In the genomic region with DNA sequence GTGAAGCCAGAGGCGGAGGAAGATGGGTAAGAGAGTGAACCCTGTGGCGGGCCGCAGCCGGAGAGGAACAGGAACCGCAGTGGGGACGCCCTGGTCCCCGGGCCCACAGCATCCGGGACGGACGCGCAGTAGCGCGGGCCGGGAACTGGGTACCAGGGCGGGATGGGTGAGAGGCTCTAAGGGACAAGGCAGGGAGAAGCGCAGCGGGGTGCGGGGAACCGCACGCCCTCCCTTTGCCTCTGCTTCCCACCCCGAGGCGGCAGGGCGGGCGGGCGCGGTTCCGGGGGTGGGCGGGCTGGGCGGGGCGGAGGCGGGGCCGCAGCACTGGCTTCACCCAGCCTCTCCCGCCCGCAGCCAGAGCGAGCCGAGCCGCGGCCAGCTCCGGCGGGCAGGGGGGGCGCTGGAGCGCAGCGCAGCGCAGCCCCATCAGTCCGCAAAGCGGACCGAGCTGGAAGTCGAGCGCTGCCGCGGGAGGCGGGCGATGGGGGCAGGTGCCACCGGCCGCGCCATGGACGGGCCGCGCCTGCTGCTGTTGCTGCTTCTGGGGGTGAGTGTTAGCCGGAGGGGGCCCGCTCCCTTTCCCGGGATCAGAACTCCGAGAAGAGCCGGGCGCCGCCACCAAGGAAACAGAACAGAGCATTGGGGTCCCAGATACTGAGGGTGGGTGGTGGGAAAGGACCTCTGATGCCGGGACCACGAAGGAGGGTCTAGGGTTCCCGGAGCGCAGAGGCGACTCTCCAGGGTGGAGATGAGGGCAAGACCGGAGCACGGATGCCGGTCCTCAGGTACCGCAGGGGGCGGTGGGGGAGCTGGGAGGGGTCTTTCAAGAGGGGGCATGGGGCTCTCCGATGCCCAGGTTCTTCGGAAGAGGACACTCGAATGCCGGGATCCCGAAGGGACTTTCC, we compare ENCODE assay signal across 8 cellular contexts. TPM values are rescaled to one million over a fixed set of nuclear protein-coding genes. Genes with fewer than 3 reads are reported as not detected.
DNase-seq lines count a peak whose midpoint lies in the region; ATAC-seq, FAIRE-seq and TF ChIP-seq lines count a peak whose summit lies in the region.

A gene with protein sequence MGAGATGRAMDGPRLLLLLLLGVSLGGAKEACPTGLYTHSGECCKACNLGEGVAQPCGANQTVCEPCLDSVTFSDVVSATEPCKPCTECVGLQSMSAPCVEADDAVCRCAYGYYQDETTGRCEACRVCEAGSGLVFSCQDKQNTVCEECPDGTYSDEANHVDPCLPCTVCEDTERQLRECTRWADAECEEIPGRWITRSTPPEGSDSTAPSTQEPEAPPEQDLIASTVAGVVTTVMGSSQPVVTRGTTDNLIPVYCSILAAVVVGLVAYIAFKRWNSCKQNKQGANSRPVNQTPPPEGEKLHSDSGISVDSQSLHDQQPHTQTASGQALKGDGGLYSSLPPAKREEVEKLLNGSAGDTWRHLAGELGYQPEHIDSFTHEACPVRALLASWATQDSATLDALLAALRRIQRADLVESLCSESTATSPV (plus strand): TSS at position 357 of the 905 bp plus-strand sequence. CDS start 125 bp downstream, at position 482.

- H3K79me2 ChIP-seq in endothelial cell of umbilical vein (ENCODE audit: control insufficient read depth, insufficient read depth, low read length), result no peaks in the 10 kb centered on the region

- H3K4me3 ChIP-seq in endothelial cell of umbilical vein (replicated peaks in 1 of 3; ENCODE audit: insufficient read depth in 1 of 3, low read depth in 1 of 3, low read length in 3 of 3) (peak within 1 kb of the TSS in 1 of 3 experiments; percentile 9), mucosa of descending colon (no peak within 1 kb of the TSS)

- peaks cover 60 to 63% of the 10 kb centered on the region in 2 experiments for H3K27me3 ChIP-seq in endothelial cell of umbilical vein (ENCODE audit: control insufficient read depth in 2 of 2, insufficient read depth in 2 of 2, low read length in 2 of 2)

- dilution Hi-C loops in endothelial cell of umbilical vein (cut with MboI; ENCODE audit: extremely low pct_ligation_motif_present, low sequenced_read_pairs), result no loop called here

- H2AFZ ChIP-seq in endothelial cell of umbilical vein (ENCODE audit: low read depth, low read length), result peak within 1 kb of the TSS; percentile 29

- no peak for FAIRE-seq in endothelial cell of umbilical vein (lab: Jason Lieb, UNC)

- TF ChIP-seq POLR2A in GM19099 (IDR thresholded peaks at IDR 0.05; ENCODE audit: extremely low read depth, insufficient read length, low read depth) (peak; percentile 27), endothelial cell of umbilical vein (IDR thresholded peaks at IDR 0.05; ENCODE audit: low read depth, low read length) (no peak)

- H3K27ac Mint-ChIP-seq in activated CD8-positive, alpha-beta T cell treated with anti-CD3 and anti-CD28 coated beads, Interleukin-2, amount 10 ng/mL, durations not matched to agents 7 days and 5 days, result no peak within 1 kb of the TSS
- no peak within 1 kb of the TSS for H3K27ac Mint-ChIP-seq in stimulated activated naive CD8-positive, alpha-beta T cell treated with anti-CD3 and anti-CD28 coated beads, Interleukin-15, Interleukin-2, amounts not matched to agents 100 ng/mL and 50 ng/mL, for 24 hours

- intact Hi-C loops in endothelial cell of umbilical vein (cut with micrococcal nuclease), result no loop called here
- intact Hi-C loops in mucosa of descending colon (cut with DNase I, micrococcal nuclease), result loop anchor here in 1 of 2 donors (10.0 kb wide), 1 partner anchor 60 kb away; no protein-coding TSS in a partner anchor

- no TSS peak for BruUV-seq in endothelial cell of umbilical vein (replicated peaks; lab: Mats Ljungman, UMichigan)

- H3K4me1 ChIP-seq in endothelial cell of umbilical vein (ENCODE audit: control insufficient read depth, extremely low read depth, insufficient read depth, low read length), result peaks cover 10% of the 10 kb centered on the region
- peaks cover 22% of the 10 kb centered on the region for H3K4me1 ChIP-seq in mucosa of descending colon (ENCODE audit: low read depth)

- peak; percentile 83 for DNase-seq in AG20443 (ENCODE audit: low spot score)
- DNase-seq in NCI-H2196 treated with DMSO at 0.1 percent for 48 hours (lab: John Stamatoyannopoulos, UW; ENCODE audit: unreplicated experiment), result peak; percentile 39
- peak; percentile 64 for DNase-seq in activated CD8-positive, alpha-beta T cell treated with anti-CD3 and anti-CD28 coated beads, Interleukin-2, amount 10 ng/mL, durations not matched to agents 7 days and 5 days
- DNase-seq in endothelial cell of umbilical vein (ENCODE audit: low read depth, low spot score), result peak; percentile 15
- DNase-seq in mucosa of descending colon, result peak; percentile 23 to 61 (median 49)

- H3K36me3 ChIP-seq in endothelial cell of umbilical vein (ENCODE audit: control insufficient read depth in 2 of 2, extremely low read depth in 1 of 2, insufficient read depth in 2 of 2, low read length in 2 of 2) (no peaks in the 10 kb centered on the region), mucosa of descending colon (ENCODE audit: low read depth) (no peaks in the 10 kb centered on the region)

- peaks cover 28% of the 10 kb centered on the region for H3K4me1 Mint-ChIP-seq in activated CD8-positive, alpha-beta T cell treated with anti-CD3 and anti-CD28 coated beads, Interleukin-2, amount 10 ng/mL, durations not matched to agents 7 days and 5 days (ENCODE audit: low read depth)
- H3K4me1 Mint-ChIP-seq in stimulated activated naive CD8-positive, alpha-beta T cell treated with anti-CD3 and anti-CD28 coated beads, Interleukin-15, Interleukin-2, amounts not matched to agents 100 ng/mL and 50 ng/mL, for 24 hours (ENCODE audit: low read depth), result peaks cover 17% of the 10 kb centered on the region

- H3K27ac ChIP-seq in endothelial cell of umbilical vein (ENCODE audit: insufficient read depth, low read depth, low read length), result no peak within 1 kb of the TSS

- no peaks in the 10 kb centered on the region for H3K9me1 ChIP-seq in endothelial cell of umbilical vein (replicated peaks; ENCODE audit: control insufficient read depth, extremely low read depth, insufficient read depth, low read length)

- no peaks in the 10 kb centered on the region for H3K36me3 Mint-ChIP-seq in activated CD8-positive, alpha-beta T cell treated with anti-CD3 and anti-CD28 coated beads, Interleukin-2, amount 10 ng/mL, durations not matched to agents 7 days and 5 days (ENCODE audit: low read depth)
- H3K36me3 Mint-ChIP-seq in stimulated activated naive CD8-positive, alpha-beta T cell treated with anti-CD3 and anti-CD28 coated beads, Interleukin-15, Interleukin-2, amounts not matched to agents 100 ng/mL and 50 ng/mL, for 24 hours (ENCODE audit: low read depth), result no peaks in the 10 kb centered on the region

- no peak for TF ChIP-seq CTCF in endothelial cell of umbilical vein (IDR thresholded peaks at IDR 0.05; ENCODE audit: extremely low read depth in 1 of 2, insufficient read depth in 1 of 2, low read depth in 1 of 2, low read length in 2 of 2)
- no peak for TF ChIP-seq CTCF in mucosa of descending colon (IDR thresholded peaks at IDR 0.05)

- H3K27me3 Mint-ChIP-seq in activated CD8-positive, alpha-beta T cell treated with anti-CD3 and anti-CD28 coated beads, Interleukin-2, amount 10 ng/mL, durations not matched to agents 7 days and 5 days (ENCODE audit: low read depth), result peaks cover 75% of the 10 kb centered on the region
- H3K27me3 Mint-ChIP-seq in stimulated activated naive CD8-positive, alpha-beta T cell treated with anti-CD3 and anti-CD28 coated beads, Interleukin-15, Interleukin-2, amounts not matched to agents 100 ng/mL and 50 ng/mL, for 24 hours, result peaks cover 48% of the 10 kb centered on the region

- no peaks in the 10 kb centered on the region for H4K20me1 ChIP-seq in endothelial cell of umbilical vein (replicated peaks; ENCODE audit: control insufficient read depth, extremely low read depth, insufficient read depth, low read length)

- H3K9ac ChIP-seq in endothelial cell of umbilical vein (replicated peaks; ENCODE audit: extremely low read depth, insufficient read depth, low read length), result no peak within 1 kb of the TSS

- peak; percentile 79 for ATAC-seq in activated CD8-positive, alpha-beta T cell treated with anti-CD3 and anti-CD28 coated beads, Interleukin-2, amount 10 ng/mL, durations not matched to agents 7 days and 5 days
- ATAC-seq in mucosa of descending colon (peak; percentile 69), GM21528 (IDR thresholded peaks at IDR 0.05; ENCODE audit: low FRiP score, unreplicated experiment) (no peak)

- peak within 1 kb of the TSS; percentile 37 for H3K4me2 ChIP-seq in endothelial cell of umbilical vein (ENCODE audit: insufficient read depth, low read length)

- H3K9me3 Mint-ChIP-seq in activated CD8-positive, alpha-beta T cell treated with anti-CD3 and anti-CD28 coated beads, Interleukin-2, amount 10 ng/mL, durations not matched to agents 7 days and 5 days (ENCODE audit: insufficient read depth), result no peaks in the 10 kb centered on the region
- H3K9me3 Mint-ChIP-seq in stimulated activated naive CD8-positive, alpha-beta T cell treated with anti-CD3 and anti-CD28 coated beads, Interleukin-15, Interleukin-2, amounts not matched to agents 100 ng/mL and 50 ng/mL, for 24 hours, result no peaks in the 10 kb centered on the region

- H3K9me3 ChIP-seq in endothelial cell of umbilical vein (replicated peaks; ENCODE audit: control insufficient read depth, insufficient read depth, low read length) (no peaks in the 10 kb centered on the region), mucosa of descending colon (no peaks in the 10 kb centered on the region)

- H3K4me3 Mint-ChIP-seq in activated CD8-positive, alpha-beta T cell treated with anti-CD3 and anti-CD28 coated beads, Interleukin-2, amount 10 ng/mL, durations not matched to agents 7 days and 5 days, result peak within 1 kb of the TSS; percentile 60
- H3K4me3 Mint-ChIP-seq in stimulated activated naive CD8-positive, alpha-beta T cell treated with anti-CD3 and anti-CD28 coated beads, Interleukin-15, Interleukin-2, amounts not matched to agents 100 ng/mL and 50 ng/mL, for 24 hours, result peak within 1 kb of the TSS; percentile 60

- POLR2A ChIA-PET in activated CD8-positive, alpha-beta T cell treated with anti-CD3 and anti-CD28 coated beads, Interleukin-2, amount 10 ng/mL, durations not matched to agents 7 days and 5 days (lab: Charles Lee), result no interaction called here
- POLR2A ChIA-PET in endothelial cell of umbilical vein (lab: Charles Lee), result no interaction called here

- CTCF ChIA-PET in activated CD8-positive, alpha-beta T cell treated with anti-CD3 and anti-CD28 coated beads, Interleukin-2, amount 10 ng/mL, durations not matched to agents 7 days and 5 days (lab: Charles Lee), result interaction anchor here (1.3 to 4.1 kb wide), 2 partner anchors 62 to 88 kb away, joined by 3 to 36 read pairs; no protein-coding TSS in a partner anchor
- CTCF ChIA-PET in endothelial cell of umbilical vein (lab: Charles Lee), result interaction anchor here (0.9 to 3.0 kb wide), 5 partner anchors 11 to 61 kb away, joined by 3 to 30 read pairs (median 4); no protein-coding TSS in a partner anchor

RNA-seq across cellular contexts. Expression of the gene that starts here (rescaled TPM):
- under 1 TPM in 1 of 2 experiments, not detected in 1; 0.11 TPM for total RNA-seq in activated CD8-positive, alpha-beta T cell treated with anti-CD3 and anti-CD28 coated beads, Interleukin-2, amount 10 ng/mL, durations not matched to agents 7 days and 5 days
- total RNA-seq in endothelial cell of umbilical vein (not detected in 2 replicates), mucosa of descending colon (10 to 100 TPM in 1 of 3 donors, 1 to 10 TPM in 2; 1.0 to 11.9 (median 2.0) TPM)
- polyA plus RNA-seq in endothelial cell of umbilical vein, result not detected in 2 replicates
- not detected in 2 replicates for polyA plus RNA-seq in endothelial cell of umbilical vein (2011; cell fraction: cytosol; rRNA removed)
- polyA plus RNA-seq in endothelial cell of umbilical vein (2011; cell fraction: nucleus; rRNA removed), result 0.06 TPM in 1 of 2 replicates, not detected in the other
- polyA plus RNA-seq in endothelial cell of umbilical vein (2012), result not detected in 2 replicates
- polyA minus RNA-seq in endothelial cell of umbilical vein, result not detected in 2 replicates
- polyA minus RNA-seq in endothelial cell of umbilical vein (2011; cell fraction: cytosol; rRNA and poly(A)+ RNA removed), result not detected
- polyA minus RNA-seq in endothelial cell of umbilical vein (2011; cell fraction: nucleus; rRNA and poly(A)+ RNA removed), result not detected in 2 replicates

Comparison
In these comparisons a context has a peak if more than half of its experiments do, and no peak if none do; other contexts are left out.
1. Peak in DNase-seq and ATAC-seq in activated CD8-positive, alpha-beta T cell treated with anti-CD3 and anti-CD28 coated beads, Interleukin-2, amount 10 ng/mL, durations not matched to agents 7 days and 5 days; RNA of the gene not detected or under 1 TPM.
2. Peak in DNase-seq and H3K4me2 ChIP-seq in endothelial cell of umbilical vein; RNA of the gene not detected or under 1 TPM.
3. DNase-seq: peak in every context shown above with its lines; median percentile 83 in AG20443; 64 in activated CD8-positive, alpha-beta T cell treated with anti-CD3 and anti-CD28 coated beads, Interleukin-2, amount 10 ng/mL, durations not matched to agents 7 days and 5 days; 49 in mucosa of descending colon; 39 in NCI-H2196 treated with DMSO at 0.1 percent for 48 hours; 15 in endothelial cell of umbilical vein.